8 cellular contexts compared by ENCODE assay signal in the genomic region with DNA sequence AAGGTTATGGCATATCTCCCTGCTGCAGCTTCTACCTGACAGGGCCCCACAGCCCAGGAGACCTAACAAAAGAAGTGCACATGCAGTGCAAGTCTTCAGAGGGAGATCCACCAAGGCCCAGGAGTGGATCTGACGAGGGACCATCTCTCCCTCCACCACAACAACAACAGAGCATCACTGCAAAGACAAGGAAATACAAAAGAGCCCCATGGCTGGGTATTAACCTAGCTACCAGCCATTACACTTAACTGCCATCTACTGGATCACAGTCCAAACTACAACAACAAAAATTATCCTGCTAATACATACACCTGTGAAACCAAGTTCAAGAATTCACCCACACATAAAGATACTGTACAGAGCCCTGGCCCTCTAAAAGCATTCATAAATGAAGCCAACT.
A peak's percentile ranks its signal among the peaks of the same experiment; 100 is the strongest.
DNase-seq lines count a peak whose midpoint lies in the region; ATAC-seq and TF ChIP-seq lines count a peak whose summit lies in the region.

No MANE protein-coding gene starts in this region.

- H3F3A ChIP-seq in OCI-LY1 (ENCODE audit: insufficient read depth, low read length), result no peaks in the 10 kb centered on the region

- TF ChIP-seq CTCF in HCT116 (IDR thresholded peaks at IDR 0.05 in 2 of 3, conservative IDR thresholded peaks at IDR 0.05 in 1 of 3; ENCODE audit: borderline replicate concordance in 1 of 3, insufficient read depth in 1 of 3, low read depth in 2 of 3, low read length in 2 of 3) (peak; percentile 35 to 54 (median 43); a peak in 4 of 6 replicates), OCI-LY1 (IDR thresholded peaks at IDR 0.05; ENCODE audit: low read length) (peak; percentile 51)

- H3K79me2 ChIP-seq in HCT116 (ENCODE audit: insufficient read depth, low read length) (no peaks in the 10 kb centered on the region), OCI-LY1 (ENCODE audit: insufficient read depth, low read length) (no peaks in the 10 kb centered on the region)

- BruUV-seq in HCT116 (replicated peaks; lab: Mats Ljungman, UMichigan), result no TSS peak

- ATAC-seq in HCT116, result peak; percentile 81
- ATAC-seq in stimulated activated naive CD8-positive, alpha-beta T cell treated with anti-CD3 and anti-CD28 coated beads, Interleukin-15, amount 100 ng/mL, for 72 hours, result no peak

- RAD21 ChIA-PET in HCT116 (lab: Charles Lee; ENCODE audit: low non-redundant PET in 1 of 2, low total read pairs in 2 of 2, uncharacterized antibody in 2 of 2, unreplicated experiment in 2 of 2), result interaction anchor here in 1 of 2 experiments (1.5 kb wide), 1 partner anchor 432 kb away, joined by 6 read pairs; no protein-coding TSS in a partner anchor

- intact Hi-C loops in HCT116 (cut with micrococcal nuclease), result loop anchor here (5.0 kb wide), 1 partner anchor 485 kb away; no protein-coding TSS in a partner anchor

- peak overlapping the region in 1 of 2 donors; percentile 52 for H3K27ac Mint-ChIP-seq in stimulated activated naive CD8-positive, alpha-beta T cell treated with anti-CD3 and anti-CD28 coated beads, Interleukin-15, amount 100 ng/mL, for 72 hours

- H3K9me3 ChIP-seq in HCT116 (ENCODE audit: control insufficient read depth in 1 of 2, insufficient read depth in 1 of 2, low read depth in 1 of 2, low read length in 2 of 2), result no peaks in the 10 kb centered on the region
- H3K9me3 ChIP-seq in OCI-LY1 (ENCODE audit: low read length), result no peaks in the 10 kb centered on the region

- CTCF ChIA-PET in HCT116 (lab: Charles Lee), result interaction anchor here (0.7 to 3.0 kb wide), 11 partner anchors 10 to 702 kb away, joined by 3 to 18 read pairs (median 5); no protein-coding TSS in a partner anchor

- peaks cover 7% of the 10 kb centered on the region in 2 donors for H3K9me3 Mint-ChIP-seq in stimulated activated naive CD8-positive, alpha-beta T cell treated with anti-CD3 and anti-CD28 coated beads, Interleukin-15, amount 100 ng/mL, for 72 hours

- TF ChIP-seq RAD21 in HCT116 (IDR thresholded peaks at IDR 0.05; ENCODE audit: low read depth), result peak; percentile 70

- no peaks in the 10 kb centered on the region for H4K20me1 ChIP-seq in HCT116 (ENCODE audit: insufficient read depth)
- no peaks in the 10 kb centered on the region for H4K20me1 ChIP-seq in OCI-LY1 (ENCODE audit: insufficient read depth, low read length)

- no peaks in the 10 kb centered on the region for H3K4me1 Mint-ChIP-seq in stimulated activated naive CD8-positive, alpha-beta T cell treated with anti-CD3 and anti-CD28 coated beads, Interleukin-15, amount 100 ng/mL, for 72 hours

- H3K4me1 ChIP-seq in HCT116 (ENCODE audit: control insufficient read depth in 1 of 2, insufficient read depth in 2 of 2, low read length in 2 of 2), result no peaks in the 10 kb centered on the region
- no peaks in the 10 kb centered on the region for H3K4me1 ChIP-seq in OCI-LY1 (ENCODE audit: insufficient read depth, low read length, severe bottlenecking)

- no peak overlapping the region for H3K4me2 ChIP-seq in HCT116 (ENCODE audit: low read length)
- no peak overlapping the region for H3K4me2 ChIP-seq in OCI-LY1 (ENCODE audit: low read length)

- TF ChIP-seq POLR2A in HCT116 (IDR thresholded peaks at IDR 0.05; ENCODE audit: borderline replicate concordance, extremely low read depth, insufficient read depth, insufficient read length), result no peak

- no peaks in the 10 kb centered on the region for H3K9me2 ChIP-seq in HCT116 (ENCODE audit: insufficient read depth)
- no peaks in the 10 kb centered on the region for H3K9me2 ChIP-seq in OCI-LY1 (ENCODE audit: low read depth, low read length)

- H3K4me3 Mint-ChIP-seq in stimulated activated naive CD8-positive, alpha-beta T cell treated with anti-CD3 and anti-CD28 coated beads, Interleukin-15, amount 100 ng/mL, for 72 hours, result no peak overlapping the region

- H3K27me3 Mint-ChIP-seq in stimulated activated naive CD8-positive, alpha-beta T cell treated with anti-CD3 and anti-CD28 coated beads, Interleukin-15, amount 100 ng/mL, for 72 hours, result peaks cover 10% of the 10 kb centered on the region

- H3K4me3 ChIP-seq in HCT116 (replicated peaks in 1 of 2; ENCODE audit: low read depth in 1 of 2, low read length in 2 of 2) (no peak overlapping the region), OCI-LY1 (ENCODE audit: low read depth, low read length, poor library complexity, severe bottlenecking) (no peak overlapping the region)

- no peak overlapping the region for H3K27ac ChIP-seq in HCT116 (ENCODE audit: low read depth, low read length)
- H3K27ac ChIP-seq in OCI-LY1 (ENCODE audit: low read depth, low read length, poor library complexity, severe bottlenecking), result no peak overlapping the region

- no peak overlapping the region for H3K9ac ChIP-seq in HCT116 (ENCODE audit: low read length)
- H3K9ac ChIP-seq in OCI-LY1 (ENCODE audit: low read length), result no peak overlapping the region

- no peak overlapping the region for H2AFZ ChIP-seq in HCT116 (ENCODE audit: low read depth, low read length, poor library complexity, severe bottlenecking)
- no peak overlapping the region for H2AFZ ChIP-seq in OCI-LY1 (ENCODE audit: low read length)

- DNase-seq in ELF-1 (ENCODE audit: low read depth, low spot score), result peak; percentile 44
- peak; percentile 6 for DNase-seq in HCT116 (ENCODE audit: low read depth, low spot score)
- DNase-seq in iPS-NIHi11 (ENCODE audit: low spot score), result peak; percentile 60
- no peak for DNase-seq in activated CD4-positive, CD25-positive, alpha-beta regulatory T cell treated with anti-CD3 and anti-CD28 coated beads, Interleukin-2, amount 50 U/mL, for 72 hours
- DNase-seq in NCI-H226, result no peak
- DNase-seq in stimulated activated naive CD8-positive, alpha-beta T cell treated with anti-CD3 and anti-CD28 coated beads, Interleukin-15, amount 100 ng/mL, for 72 hours, result no peak
- no peak for DNase-seq in activated CD8-positive, alpha-beta memory T cell treated with anti-CD3 and anti-CD28 coated beads, Interleukin-2, amount 50 U/mL, for 48 hours

- no peaks in the 10 kb centered on the region for H3K27me3 ChIP-seq in HCT116 (ENCODE audit: insufficient read depth, low read length)
- no peaks in the 10 kb centered on the region for H3K27me3 ChIP-seq in OCI-LY1 (ENCODE audit: insufficient read depth, low read length)

- H3K36me3 ChIP-seq in HCT116 (ENCODE audit: control insufficient read depth in 1 of 2, insufficient read depth in 2 of 2, low read length in 2 of 2) (no peaks in the 10 kb centered on the region), OCI-LY1 (ENCODE audit: insufficient read depth, low read length) (no peaks in the 10 kb centered on the region)

- POLR2A ChIA-PET in HCT116 (lab: Charles Lee), result interaction anchor here (1.1 kb wide), 1 partner anchor 280 kb away, joined by 3 read pairs; a partner anchor contains a TSS

TF ChIP-seq in HCT116, 20 proteins besides CTCF, POLR2A, EP300 and RAD21:
- TF ChIP-seq ZNF274 (IDR thresholded peaks at IDR 0.05; ENCODE audit: low read depth, low read length) (no peak), YY1 (IDR thresholded peaks at IDR 0.05; ENCODE audit: extremely low read depth, insufficient replicate concordance, low read depth, low read length) (no peak), EGR1 (IDR thresholded peaks at IDR 0.05; ENCODE audit: low read depth) (no peak), CBX3 (IDR thresholded peaks at IDR 0.05; ENCODE audit: low read depth) (no peak), CEBPB (IDR thresholded peaks at IDR 0.05; ENCODE audit: low read depth) (no peak), EZH2 (IDR thresholded peaks at IDR 0.05) (no peak), TCF7L2 (IDR thresholded peaks at IDR 0.05; ENCODE audit: borderline replicate concordance, extremely low read depth, insufficient read depth, insufficient read length) (no peak), FOSL1 (IDR thresholded peaks at IDR 0.05; ENCODE audit: low read depth) (no peak), POLR2AphosphoS5 (IDR thresholded peaks at IDR 0.05; ENCODE audit: low read depth, low read length) (no peak), EZH2phosphoT487 (IDR thresholded peaks at IDR 0.05; ENCODE audit: borderline replicate concordance) (no peak)
- TF ChIP-seq, protein P1, sequence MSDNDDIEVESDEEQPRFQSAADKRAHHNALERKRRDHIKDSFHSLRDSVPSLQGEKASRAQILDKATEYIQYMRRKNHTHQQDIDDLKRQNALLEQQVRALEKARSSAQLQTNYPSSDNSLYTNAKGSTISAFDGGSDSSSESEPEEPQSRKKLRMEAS (IDR thresholded peaks at IDR 0.05), result no peak
- TF ChIP-seq, protein P2, sequence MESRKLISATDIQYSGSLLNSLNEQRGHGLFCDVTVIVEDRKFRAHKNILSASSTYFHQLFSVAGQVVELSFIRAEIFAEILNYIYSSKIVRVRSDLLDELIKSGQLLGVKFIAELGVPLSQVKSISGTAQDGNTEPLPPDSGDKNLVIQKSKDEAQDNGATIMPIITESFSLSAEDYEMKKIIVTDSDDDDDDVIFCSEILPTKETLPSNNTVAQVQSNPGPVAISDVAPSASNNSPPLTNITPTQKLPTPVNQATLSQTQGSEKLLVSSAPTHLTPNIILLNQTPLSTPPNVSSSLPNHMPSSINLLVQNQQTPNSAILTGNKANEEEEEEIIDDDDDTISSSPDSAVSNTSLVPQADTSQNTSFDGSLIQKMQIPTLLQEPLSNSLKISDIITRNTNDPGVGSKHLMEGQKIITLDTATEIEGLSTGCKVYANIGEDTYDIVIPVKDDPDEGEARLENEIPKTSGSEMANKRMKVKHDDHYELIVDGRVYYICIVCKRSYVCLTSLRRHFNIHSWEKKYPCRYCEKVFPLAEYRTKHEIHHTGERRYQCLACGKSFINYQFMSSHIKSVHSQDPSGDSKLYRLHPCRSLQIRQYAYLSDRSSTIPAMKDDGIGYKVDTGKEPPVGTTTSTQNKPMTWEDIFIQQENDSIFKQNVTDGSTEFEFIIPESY (IDR thresholded peaks at IDR 0.05; ENCODE audit: extremely low read depth, insufficient replicate concordance, low read length), result no peak
- TF ChIP-seq, protein P3, sequence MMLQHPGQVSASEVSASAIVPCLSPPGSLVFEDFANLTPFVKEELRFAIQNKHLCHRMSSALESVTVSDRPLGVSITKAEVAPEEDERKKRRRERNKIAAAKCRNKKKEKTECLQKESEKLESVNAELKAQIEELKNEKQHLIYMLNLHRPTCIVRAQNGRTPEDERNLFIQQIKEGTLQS (IDR thresholded peaks at IDR 0.05), result no peak

Comparison
In these comparisons a context has a peak if more than half of its experiments do, and no peak if none do; other contexts are left out.
1. DNase-seq: peak in ELF-1 (single experiment), HCT116 (single experiment) and iPS-NIHi11 (single experiment); none in activated CD4-positive, CD25-positive, alpha-beta regulatory T cell treated with anti-CD3 and anti-CD28 coated beads, Interleukin-2, amount 50 U/mL, for 72 hours (single experiment), NCI-H226 (single experiment), stimulated activated naive CD8-positive, alpha-beta T cell treated with anti-CD3 and anti-CD28 coated beads, Interleukin-15, amount 100 ng/mL, for 72 hours (0 of 2) and activated CD8-positive, alpha-beta memory T cell treated with anti-CD3 and anti-CD28 coated beads, Interleukin-2, amount 50 U/mL, for 48 hours (single experiment).